ENCODE assay signal across 28 cellular contexts in the genomic region with DNA sequence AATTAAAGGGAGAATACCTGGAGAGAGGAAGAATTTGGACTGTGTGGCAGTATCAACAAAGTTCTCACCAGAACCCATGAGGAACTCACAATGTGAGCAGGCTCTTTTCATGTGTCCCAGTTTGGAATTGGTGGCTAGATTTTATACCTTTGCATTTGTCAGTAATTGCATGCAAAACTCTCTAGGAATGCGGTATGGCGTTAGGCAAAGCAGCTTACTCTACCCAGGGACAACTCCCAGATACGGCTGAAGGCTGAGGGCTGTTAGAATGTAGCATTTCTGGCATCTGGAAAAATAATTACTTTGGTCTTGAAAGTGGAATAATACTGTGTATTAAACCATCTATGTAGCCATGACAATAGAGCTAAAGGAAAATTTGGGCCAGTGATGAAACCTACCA.
"Had no signal": no experiment of that assay in that cellular context is flagged by ENCODE, and none has a peak within 500 bp of the region (broad histone marks: within the 10 kb centered on the region; RNA-seq: fewer than 3 reads in every experiment).

No MANE protein-coding gene starts in this region.

- H3K27me3 ChIP-seq: adrenal gland, colonic mucosa, dorsolateral prefrontal cortex, esophagus muscularis mucosa, gastrocnemius medialis, neutrophil, pancreas, right lobe of liver, vagina had no signal

- H3K9me3 ChIP-seq: adrenal gland, colonic mucosa, esophagus muscularis mucosa, gastrocnemius medialis, neutrophil, pancreas, psoas muscle, right lobe of liver, vagina had no signal

- H3K36me3 ChIP-seq: adrenal gland, colonic mucosa, esophagus muscularis mucosa, gastrocnemius medialis, neutrophil, pancreas, right lobe of liver, vagina had no signal

- H3K4me3 ChIP-seq: adrenal gland, colonic mucosa, dorsolateral prefrontal cortex, esophagus muscularis mucosa, gastrocnemius medialis, lung, pancreas, psoas muscle, right lobe of liver, skin epidermis, vagina had no signal

- ATAC-seq: activated T-cell treated with anti-CD3 and anti-CD28 coated beads, Interleukin-2, amount 50 U/mL, for 4 hours; effector memory CD8-positive, alpha-beta T cell; gastrocnemius medialis; left lobe of liver; natural killer cell treated with Interleukin-12 subunit alpha and Interleukin-12 subunit beta and Interleukin-15 and Interleukin-18, amount 100 ng/mL, for 72 hours; pancreas; psoas muscle; right lobe of liver; stimulated activated memory B cell treated with anti-CD40 and anti-IgM and Interleukin-4, amounts not matched to agents 10 μg/mL and 1 μg/mL and 100 μg/mL, for 72 hours had no signal

- FAIRE-seq: astrocyte, bronchial epithelial cell, kidney, pancreas had no signal

- H3K4me1 ChIP-seq: adrenal gland, colonic mucosa, esophagus muscularis mucosa, gastrocnemius medialis, pancreas, psoas muscle, right lobe of liver, vagina had no signal

- H3K27ac ChIP-seq: adrenal gland, colonic mucosa, dorsolateral prefrontal cortex, esophagus muscularis mucosa, gastrocnemius medialis, neutrophil, pancreas, psoas muscle, right lobe of liver, skin epidermis, vagina had no signal

- DNase-seq: activated CD4-positive, alpha-beta T cell treated with anti-CD3 and anti-CD28 coated beads for 4 hours; activated CD4-positive, alpha-beta T cell treated with anti-CD3 and anti-CD28 coated beads, Interleukin-2, amount 50 U/mL, for 48 hours; activated CD4-positive, CD25-positive, alpha-beta regulatory T cell; activated CD8-positive, alpha-beta memory T cell treated with anti-CD3 and anti-CD28 coated beads, Interleukin-2, amount 50 U/mL, for 48 hours; activated naive CD4-positive, alpha-beta T cell; activated T-cell treated with anti-CD3 and anti-CD28 coated beads, Interleukin-2, amount 50 U/mL, for 4 hours; adrenal gland; colonic mucosa; dorsolateral prefrontal cortex; effector memory CD8-positive, alpha-beta T cell; gastrocnemius medialis; hippocampal formation; kidney; pancreas; psoas muscle; right lobe of liver; stimulated activated CD4-positive, alpha-beta T cell treated with anti-CD3 and anti-CD28 coated beads, Interleukin-2, amount 100 ng/mL, for 24 hours; T1000 had no signal
